ENCODE assay signal across 10 cellular contexts in genomic region chr13:26111797-26112196, GRCh38. TPM values are rescaled to one million over a fixed set of nuclear protein-coding genes. Genes with fewer than 3 reads are reported as not detected.
"Had no signal": no experiment of that assay in that cellular context is flagged by ENCODE, and none has a peak within 500 bp of the region (broad histone marks: within the 10 kb centered on the region; RNA-seq: fewer than 3 reads in every experiment).

No MANE protein-coding gene starts in this region.

- H3K4me1 ChIP-seq: HAP-1 had no signal

- H3K4me3 ChIP-seq: GM23248, GM23338, HAP-1 had no signal

- H3K36me3 ChIP-seq: HAP-1 had no signal

- ATAC-seq: GM23338, HCT116 had no signal

- DNase-seq: GM23248, GOT3, H7, H9, HCEC 1CT, HFFc6 had no signal

- H3K27ac ChIP-seq: GM23248 had no signal

- H3K9me3 ChIP-seq: HAP-1 had no signal

RNA-seq across cellular contexts. Expression of gene SHISA2, which starts 60.0 kb away (rescaled TPM):
- total RNA-seq: H4, HFFc6 had no signal
